Comparison of ENCODE assay signal across 1 cellular context in the genomic region with DNA sequence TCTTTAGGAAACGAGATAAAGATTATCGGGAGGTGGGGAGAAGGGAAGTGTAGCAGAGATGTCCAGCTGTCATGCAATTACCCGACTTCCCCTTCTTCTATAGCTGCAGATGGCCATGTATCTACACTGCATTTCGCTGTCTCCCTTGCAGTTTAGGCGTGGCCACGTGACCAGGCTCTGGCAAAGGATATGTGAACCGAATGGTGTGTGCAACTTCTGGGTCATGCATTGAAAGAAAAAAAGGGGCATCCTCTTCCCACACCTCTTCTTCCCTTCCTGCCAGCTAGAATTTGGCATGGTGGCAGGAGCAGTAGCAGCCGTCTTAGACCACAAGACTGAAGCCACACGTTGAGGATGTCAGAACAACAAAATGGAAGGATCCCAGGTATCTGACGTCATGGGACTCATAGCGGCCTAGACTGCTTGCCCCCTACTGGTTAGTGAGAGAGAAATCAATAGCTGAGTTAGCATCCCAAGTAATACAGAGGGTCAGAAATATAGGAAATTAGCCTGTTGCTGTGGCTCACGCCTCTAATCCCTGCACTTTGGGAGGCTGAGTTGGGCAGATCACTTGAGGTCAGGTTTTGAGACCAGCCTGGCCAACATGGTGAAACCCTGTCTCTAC.
TF ChIP-seq lines count a peak whose summit lies in the region.

No MANE protein-coding gene starts in this region.

TF ChIP-seq in HepG2, 621 proteins besides CTCF, POLR2A, EP300 and RAD21 (continued from another document):
- TF ChIP-seq ZNF766 (CRISPR knock-in tag; IDR thresholded peaks at IDR 0.05; ENCODE audit: borderline replicate concordance) (no peak), NR2F6 (IDR thresholded peaks at IDR 0.05) (no peak), NR2F6 (CRISPR knock-in tag; IDR thresholded peaks at IDR 0.05) (no peak), ZFYVE20 (CRISPR knock-in tag; IDR thresholded peaks at IDR 0.05; ENCODE audit: borderline replicate concordance, low read depth) (no peak), ZMYM4 (CRISPR knock-in tag; IDR thresholded peaks at IDR 0.05) (peak; percentile 51; the same call in 1 of the 2 replicates), FOXM1 (CRISPR knock-in tag; IDR thresholded peaks at IDR 0.05) (no peak), ASH2L (IDR thresholded peaks at IDR 0.05; ENCODE audit: insufficient read length, low read depth, low read length) (no peak), DMAP1 (CRISPR knock-in tag; IDR thresholded peaks at IDR 0.05) (no peak), FOXJ3 (CRISPR knock-in tag; IDR thresholded peaks at IDR 0.05; ENCODE audit: borderline replicate concordance) (no peak), FOXA3 (CRISPR knock-in tag; IDR thresholded peaks at IDR 0.05) (no peak), ZNF354B (CRISPR knock-in tag; IDR thresholded peaks at IDR 0.05) (no peak), TGIF2 (CRISPR knock-in tag; IDR thresholded peaks at IDR 0.05) (no peak), HMGA1 (CRISPR knock-in tag; conservative IDR thresholded peaks at IDR 0.05) (no peak), MBD4 (IDR thresholded peaks at IDR 0.05; ENCODE audit: borderline replicate concordance, low read length) (no peak), ZBTB7A (CRISPR knock-in tag; IDR thresholded peaks at IDR 0.05) (no peak), ATF7 (IDR thresholded peaks at IDR 0.05) (peak; percentile 96), ATF7 (CRISPR knock-in tag; IDR thresholded peaks at IDR 0.05) (peak; percentile 71), REPIN1 (CRISPR knock-in tag; IDR thresholded peaks at IDR 0.05; ENCODE audit: borderline replicate concordance, low read depth) (no peak), NCOA2 (CRISPR knock-in tag; IDR thresholded peaks at IDR 0.05) (no peak), KLF11 (CRISPR knock-in tag; IDR thresholded peaks at IDR 0.05) (no peak), CEBPG (CRISPR knock-in tag; IDR thresholded peaks at IDR 0.05) (0 out of 2 replicates have a peak, but pooled peaks have one; percentile 8), POGZ (CRISPR knock-in tag; IDR thresholded peaks at IDR 0.05) (0 out of 2 replicates have a peak, but pooled peaks have one; percentile 23), ZKSCAN1 (IDR thresholded peaks at IDR 0.05; ENCODE audit: low read length) (no peak), ETV6 (CRISPR knock-in tag; conservative IDR thresholded peaks at IDR 0.05) (no peak), NR2C2 (CRISPR knock-in tag; IDR thresholded peaks at IDR 0.05; ENCODE audit: borderline replicate concordance) (no peak), KAT8 (CRISPR knock-in tag; IDR thresholded peaks at IDR 0.05) (0 out of 2 replicates have a peak, but pooled peaks have one; percentile 32), ZIK1 (CRISPR knock-in tag; IDR thresholded peaks at IDR 0.05; ENCODE audit: borderline replicate concordance, low read depth) (no peak), FOXC1 (CRISPR knock-in tag; IDR thresholded peaks at IDR 0.05; ENCODE audit: borderline replicate concordance) (no peak), REXO4 (CRISPR knock-in tag; IDR thresholded peaks at IDR 0.05; ENCODE audit: borderline replicate concordance) (no peak), ONECUT2 (CRISPR knock-in tag; IDR thresholded peaks at IDR 0.05) (peak; percentile 85), ZNF230 (CRISPR knock-in tag; IDR thresholded peaks at IDR 0.05) (no peak), CREM (IDR thresholded peaks at IDR 0.05) (peak; percentile 70), CREM (CRISPR knock-in tag; IDR thresholded peaks at IDR 0.05) (0 out of 2 replicates have a peak, but pooled peaks have one; percentile 52), ZNF644 (CRISPR knock-in tag; IDR thresholded peaks at IDR 0.05; ENCODE audit: low read depth) (0 out of 2 replicates have a peak, but pooled peaks have one; percentile 45), CBX1 (IDR thresholded peaks at IDR 0.05; ENCODE audit: low read depth) (no peak)
- TF ChIP-seq, protein P1, sequence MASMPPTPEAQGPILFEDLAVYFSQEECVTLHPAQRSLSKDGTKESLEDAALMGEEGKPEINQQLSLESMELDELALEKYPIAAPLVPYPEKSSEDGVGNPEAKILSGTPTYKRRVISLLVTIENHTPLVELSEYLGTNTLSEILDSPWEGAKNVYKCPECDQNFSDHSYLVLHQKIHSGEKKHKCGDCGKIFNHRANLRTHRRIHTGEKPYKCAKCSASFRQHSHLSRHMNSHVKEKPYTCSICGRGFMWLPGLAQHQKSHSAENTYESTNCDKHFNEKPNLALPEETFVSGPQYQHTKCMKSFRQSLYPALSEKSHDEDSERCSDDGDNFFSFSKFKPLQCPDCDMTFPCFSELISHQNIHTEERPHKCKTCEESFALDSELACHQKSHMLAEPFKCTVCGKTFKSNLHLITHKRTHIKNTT (CRISPR knock-in tag; IDR thresholded peaks at IDR 0.05) = no peak
- TF ChIP-seq, protein P2, sequence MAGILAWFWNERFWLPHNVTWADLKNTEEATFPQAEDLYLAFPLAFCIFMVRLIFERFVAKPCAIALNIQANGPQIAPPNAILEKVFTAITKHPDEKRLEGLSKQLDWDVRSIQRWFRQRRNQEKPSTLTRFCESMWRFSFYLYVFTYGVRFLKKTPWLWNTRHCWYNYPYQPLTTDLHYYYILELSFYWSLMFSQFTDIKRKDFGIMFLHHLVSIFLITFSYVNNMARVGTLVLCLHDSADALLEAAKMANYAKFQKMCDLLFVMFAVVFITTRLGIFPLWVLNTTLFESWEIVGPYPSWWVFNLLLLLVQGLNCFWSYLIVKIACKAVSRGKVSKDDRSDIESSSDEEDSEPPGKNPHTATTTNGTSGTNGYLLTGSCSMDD (CRISPR knock-in tag; IDR thresholded peaks at IDR 0.05) = no peak
- TF ChIP-seq, protein P3, sequence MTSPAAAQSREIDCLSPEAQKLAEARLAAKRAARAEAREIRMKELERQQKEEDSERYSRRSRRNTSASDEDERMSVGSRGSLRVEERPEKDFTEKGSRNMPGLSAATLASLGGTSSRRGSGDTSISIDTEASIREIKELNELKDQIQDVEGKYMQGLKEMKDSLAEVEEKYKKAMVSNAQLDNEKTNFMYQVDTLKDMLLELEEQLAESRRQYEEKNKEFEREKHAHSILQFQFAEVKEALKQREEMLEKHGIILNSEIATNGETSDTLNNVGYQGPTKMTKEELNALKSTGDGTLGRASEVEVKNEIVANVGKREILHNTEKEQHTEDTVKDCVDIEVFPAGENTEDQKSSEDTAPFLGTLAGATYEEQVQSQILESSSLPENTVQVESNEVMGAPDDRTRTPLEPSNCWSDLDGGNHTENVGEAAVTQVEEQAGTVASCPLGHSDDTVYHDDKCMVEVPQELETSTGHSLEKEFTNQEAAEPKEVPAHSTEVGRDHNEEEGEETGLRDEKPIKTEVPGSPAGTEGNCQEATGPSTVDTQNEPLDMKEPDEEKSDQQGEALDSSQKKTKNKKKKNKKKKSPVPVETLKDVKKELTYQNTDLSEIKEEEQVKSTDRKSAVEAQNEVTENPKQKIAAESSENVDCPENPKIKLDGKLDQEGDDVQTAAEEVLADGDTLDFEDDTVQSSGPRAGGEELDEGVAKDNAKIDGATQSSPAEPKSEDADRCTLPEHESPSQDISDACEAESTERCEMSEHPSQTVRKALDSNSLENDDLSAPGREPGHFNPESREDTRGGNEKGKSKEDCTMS (CRISPR knock-in tag; conservative IDR thresholded peaks at IDR 0.05) = no peak
- TF ChIP-seq, protein P4, sequence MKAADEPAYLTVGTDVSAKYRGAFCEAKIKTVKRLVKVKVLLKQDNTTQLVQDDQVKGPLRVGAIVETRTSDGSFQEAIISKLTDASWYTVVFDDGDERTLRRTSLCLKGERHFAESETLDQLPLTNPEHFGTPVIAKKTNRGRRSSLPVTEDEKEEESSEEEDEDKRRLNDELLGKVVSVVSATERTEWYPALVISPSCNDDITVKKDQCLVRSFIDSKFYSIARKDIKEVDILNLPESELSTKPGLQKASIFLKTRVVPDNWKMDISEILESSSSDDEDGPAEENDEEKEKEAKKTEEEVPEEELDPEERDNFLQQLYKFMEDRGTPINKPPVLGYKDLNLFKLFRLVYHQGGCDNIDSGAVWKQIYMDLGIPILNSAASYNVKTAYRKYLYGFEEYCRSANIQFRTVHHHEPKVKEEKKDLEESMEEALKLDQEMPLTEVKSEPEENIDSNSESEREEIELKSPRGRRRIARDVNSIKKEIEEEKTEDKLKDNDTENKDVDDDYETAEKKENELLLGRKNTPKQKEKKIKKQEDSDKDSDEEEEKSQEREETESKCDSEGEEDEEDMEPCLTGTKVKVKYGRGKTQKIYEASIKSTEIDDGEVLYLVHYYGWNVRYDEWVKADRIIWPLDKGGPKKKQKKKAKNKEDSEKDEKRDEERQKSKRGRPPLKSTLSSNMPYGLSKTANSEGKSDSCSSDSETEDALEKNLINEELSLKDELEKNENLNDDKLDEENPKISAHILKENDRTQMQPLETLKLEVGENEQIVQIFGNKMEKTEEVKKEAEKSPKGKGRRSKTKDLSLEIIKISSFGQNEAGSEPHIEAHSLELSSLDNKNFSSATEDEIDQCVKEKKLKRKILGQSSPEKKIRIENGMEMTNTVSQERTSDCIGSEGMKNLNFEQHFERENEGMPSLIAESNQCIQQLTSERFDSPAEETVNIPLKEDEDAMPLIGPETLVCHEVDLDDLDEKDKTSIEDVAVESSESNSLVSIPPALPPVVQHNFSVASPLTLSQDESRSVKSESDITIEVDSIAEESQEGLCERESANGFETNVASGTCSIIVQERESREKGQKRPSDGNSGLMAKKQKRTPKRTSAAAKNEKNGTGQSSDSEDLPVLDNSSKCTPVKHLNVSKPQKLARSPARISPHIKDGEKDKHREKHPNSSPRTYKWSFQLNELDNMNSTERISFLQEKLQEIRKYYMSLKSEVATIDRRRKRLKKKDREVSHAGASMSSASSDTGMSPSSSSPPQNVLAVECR (CRISPR knock-in tag; IDR thresholded peaks at IDR 0.05; ENCODE audit: borderline replicate concordance) = no peak
- TF ChIP-seq, protein P5, sequence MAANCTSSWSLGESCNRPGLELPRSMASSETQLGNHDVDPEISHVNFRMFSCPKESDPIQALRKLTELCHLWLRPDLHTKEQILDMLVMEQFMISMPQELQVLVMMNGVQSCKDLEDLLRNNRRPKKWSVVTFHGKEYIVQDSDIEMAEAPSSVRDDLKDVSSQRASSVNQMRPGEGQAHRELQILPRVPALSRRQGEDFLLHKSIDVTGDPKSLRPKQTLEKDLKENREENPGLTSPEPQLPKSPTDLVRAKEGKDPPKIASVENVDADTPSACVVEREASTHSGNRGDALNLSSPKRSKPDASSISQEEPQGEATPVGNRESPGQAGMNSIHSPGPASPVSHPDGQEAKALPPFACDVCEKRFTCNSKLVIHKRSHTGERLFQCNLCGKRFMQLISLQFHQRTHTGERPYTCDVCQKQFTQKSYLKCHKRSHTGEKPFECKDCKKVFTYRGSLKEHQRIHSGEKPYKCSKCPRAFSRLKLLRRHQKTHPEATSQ (CRISPR knock-in tag; IDR thresholded peaks at IDR 0.05; ENCODE audit: borderline replicate concordance) = no peak
- TF ChIP-seq, protein P6, sequence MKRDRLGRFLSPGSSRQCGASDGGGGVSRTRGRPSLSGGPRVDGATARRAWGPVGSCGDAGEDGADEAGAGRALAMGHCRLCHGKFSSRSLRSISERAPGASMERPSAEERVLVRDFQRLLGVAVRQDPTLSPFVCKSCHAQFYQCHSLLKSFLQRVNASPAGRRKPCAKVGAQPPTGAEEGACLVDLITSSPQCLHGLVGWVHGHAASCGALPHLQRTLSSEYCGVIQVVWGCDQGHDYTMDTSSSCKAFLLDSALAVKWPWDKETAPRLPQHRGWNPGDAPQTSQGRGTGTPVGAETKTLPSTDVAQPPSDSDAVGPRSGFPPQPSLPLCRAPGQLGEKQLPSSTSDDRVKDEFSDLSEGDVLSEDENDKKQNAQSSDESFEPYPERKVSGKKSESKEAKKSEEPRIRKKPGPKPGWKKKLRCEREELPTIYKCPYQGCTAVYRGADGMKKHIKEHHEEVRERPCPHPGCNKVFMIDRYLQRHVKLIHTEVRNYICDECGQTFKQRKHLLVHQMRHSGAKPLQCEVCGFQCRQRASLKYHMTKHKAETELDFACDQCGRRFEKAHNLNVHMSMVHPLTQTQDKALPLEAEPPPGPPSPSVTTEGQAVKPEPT (CRISPR knock-in tag; IDR thresholded peaks at IDR 0.05; ENCODE audit: low read depth) = no peak
